8 cellular contexts compared by ENCODE assay signal in the genomic region with DNA sequence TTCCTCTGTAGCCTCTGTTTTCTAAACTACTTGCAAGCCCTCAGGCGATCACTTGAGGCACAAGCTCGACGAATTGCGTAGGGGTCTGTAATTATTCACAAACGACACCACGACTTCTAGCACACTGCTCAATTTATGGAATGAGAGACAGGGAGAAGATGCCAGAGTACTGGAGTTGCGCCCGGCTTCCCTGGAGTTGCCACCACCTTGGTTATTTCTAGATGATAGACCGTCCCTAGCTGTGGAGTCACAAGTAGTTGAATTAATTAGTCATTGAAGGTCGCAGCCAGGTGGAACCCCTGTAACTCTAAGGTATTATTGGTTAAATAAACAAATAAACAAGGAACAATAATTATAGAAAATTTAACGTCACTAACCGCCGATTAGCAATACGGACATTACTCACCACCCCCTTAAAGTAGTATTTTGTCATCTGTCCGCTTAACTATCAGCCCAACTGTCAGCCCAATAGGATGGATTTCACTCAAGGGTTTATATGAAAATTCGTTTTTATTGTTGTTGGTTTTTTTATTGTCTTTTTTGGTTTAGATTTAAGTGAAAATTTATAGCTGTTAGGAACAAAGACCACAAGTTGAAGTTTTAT. TPM values are rescaled to one million over a fixed set of nuclear protein-coding genes. Genes with fewer than 3 reads are reported as not detected.
DNase-seq lines count a peak whose midpoint lies in the region; ATAC-seq and TF ChIP-seq lines count a peak whose summit lies in the region.

No MANE protein-coding gene starts in this region.

- TF ChIP-seq CTCF in AG04449 (IDR thresholded peaks at IDR 0.05; ENCODE audit: insufficient read depth, low read length, missing control alignments) (no peak), colonic mucosa (IDR thresholded peaks at IDR 0.05) (no peak)

- POLR2A ChIA-PET in AG04449 (lab: Yijun Ruan, JAX) = interaction anchor here (1.0 kb wide), 1 partner anchor 32 kb away, joined by 3 read pairs; no protein-coding TSS in a partner anchor

- H3K27me3 ChIP-seq in colonic mucosa (no peaks in the 10 kb centered on the region), mucosa of rectum (ENCODE audit: control insufficient read depth in 2 of 2, insufficient read depth in 2 of 2, low read length in 2 of 2) (no peaks in the 10 kb centered on the region)

- intact Hi-C loops in colonic mucosa (cut with DNase I) = no loop called here

- CTCF ChIA-PET in AG04449 (lab: Yijun Ruan, JAX) = interaction anchor here (1.2 to 1.5 kb wide), 3 partner anchors 10 to 28 kb away, joined by 3 to 7 read pairs (median 4); no protein-coding TSS in a partner anchor

- H3K4me1 ChIP-seq in colonic mucosa (peaks cover 3% of the 10 kb centered on the region), mucosa of rectum (ENCODE audit: control insufficient read depth in 2 of 2, insufficient read depth in 2 of 2, low read length in 2 of 2) (peaks cover 6 to 24% of the 10 kb centered on the region in 2 donors)

- peak overlapping the region; percentile 99 for H3K27ac ChIP-seq in colonic mucosa
- H3K27ac ChIP-seq in mucosa of rectum (ENCODE audit: low read depth in 2 of 2, low read length in 2 of 2) = peak overlapping the region; percentile 98

- peak; percentile 5 for ATAC-seq in GM19035 (IDR thresholded peaks at IDR 0.05; ENCODE audit: unreplicated experiment)
- ATAC-seq in HG03469 (IDR thresholded peaks at IDR 0.05; ENCODE audit: unreplicated experiment) = no peak
- no peak for ATAC-seq in GM21423 (IDR thresholded peaks at IDR 0.05; ENCODE audit: unreplicated experiment)

- H3K9me3 ChIP-seq in colonic mucosa = no peaks in the 10 kb centered on the region
- peaks cover 0 to 3% of the 10 kb centered on the region in 2 donors for H3K9me3 ChIP-seq in mucosa of rectum (ENCODE audit: control insufficient read depth in 2 of 2, low read length in 2 of 2)

- H3K9ac ChIP-seq in colonic mucosa (ENCODE audit: low read depth in 2 of 2, low read length in 2 of 2) = peak overlapping the region; percentile 92 to 95
- peak overlapping the region; percentile 89 to 98 for H3K9ac ChIP-seq in mucosa of rectum (ENCODE audit: low read depth in 1 of 2, low read length in 2 of 2)

- H3K36me3 ChIP-seq in colonic mucosa (no peaks in the 10 kb centered on the region), mucosa of rectum (ENCODE audit: control insufficient read depth in 2 of 2, insufficient read depth in 2 of 2, low read length in 2 of 2) (no peaks in the 10 kb centered on the region)

- DNase-seq in AG04449 (ENCODE audit: low read depth, low spot score) (peak; percentile 23), NCI-H69 (lab: John Stamatoyannopoulos, UW) (peak; percentile 85), colonic mucosa (no peak), islet precursor cell (no peak)

- peak overlapping the region; percentile 92 for H3K4me3 ChIP-seq in AG04449 (ENCODE audit: low read depth, low read length)
- peak overlapping the region; percentile 85 for H3K4me3 ChIP-seq in colonic mucosa
- peak overlapping the region; percentile 93 to 96 for H3K4me3 ChIP-seq in mucosa of rectum (ENCODE audit: low read length in 2 of 2)

RNA-seq across cellular contexts. Expression of a gene that starts 0.9 kb away (rescaled TPM):
- total RNA-seq in colonic mucosa = 10 to 100 TPM; 31.9 to 47.0 TPM

RNA-seq across cellular contexts. Expression of a gene that starts 1.0 kb away (rescaled TPM):
- 1 to 10 TPM in 1 of 2 donors, under 1 TPM in 1; 0.32 to 1.0 TPM for total RNA-seq in colonic mucosa

Comparison
In these comparisons a context has a peak if more than half of its experiments do, and no peak if none do; other contexts are left out.
1. DNase-seq: peak in AG04449 (single experiment) and NCI-H69 (single experiment); none in colonic mucosa (single experiment) and islet precursor cell (single experiment).
2. Peak in every context shown above with its lines, with median percentiles within 50 percentile points of each other: H3K4me3 ChIP-seq.